ENCODE assay signal across 8 cellular contexts in the genomic region with DNA sequence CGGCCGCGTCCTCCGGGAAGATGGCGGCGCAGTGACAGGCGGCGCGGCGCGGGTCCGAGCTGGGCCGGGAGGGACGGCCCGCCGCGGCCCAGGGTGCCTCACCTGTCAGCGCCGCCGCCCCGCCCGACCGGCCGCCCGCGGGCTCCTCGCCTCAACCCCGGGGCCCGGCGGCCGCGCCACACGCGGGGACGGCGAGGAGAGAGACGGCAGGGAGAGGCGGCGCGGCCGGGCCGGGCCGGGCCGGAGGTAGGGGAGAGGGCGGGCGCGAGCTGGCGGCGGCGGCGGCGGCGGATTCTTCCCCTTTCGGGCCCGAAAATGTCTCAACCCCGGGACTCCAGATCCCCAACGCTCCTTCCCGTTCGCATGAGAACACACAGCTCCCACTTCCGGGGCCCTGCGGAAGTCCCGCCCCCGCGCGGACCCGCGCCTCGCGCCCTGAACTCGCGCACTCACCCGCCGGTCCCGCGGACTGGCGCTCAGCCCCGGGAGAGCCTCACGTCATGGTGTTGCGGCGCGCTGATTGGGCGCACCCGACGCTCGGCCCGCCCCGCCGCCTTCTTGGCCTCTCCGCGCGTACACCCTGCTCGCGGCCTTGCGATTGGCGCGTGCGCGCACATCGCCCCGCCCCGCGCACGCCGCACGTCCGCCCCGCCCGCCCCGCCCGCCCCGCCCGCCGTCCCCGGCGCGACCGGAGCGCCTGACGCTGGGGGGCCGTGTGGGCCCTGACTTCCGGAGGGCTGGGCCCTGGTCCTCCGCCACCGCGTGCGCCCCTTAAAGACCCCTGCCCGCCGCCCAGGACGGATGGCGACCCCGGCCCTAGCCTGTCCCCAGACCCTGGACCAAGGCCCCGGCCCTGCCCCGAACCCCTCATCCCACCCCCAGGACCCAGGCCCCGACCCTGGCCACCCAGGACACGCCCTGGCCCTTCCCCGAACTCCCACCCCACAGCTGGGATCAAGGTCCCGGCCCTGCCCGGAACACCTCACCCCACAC. TPM values are rescaled to one million over a fixed set of nuclear protein-coding genes. Genes with fewer than 3 reads are reported as not detected.
DNase-seq lines count a peak whose midpoint lies in the region; ATAC-seq and TF ChIP-seq lines count a peak whose summit lies in the region.

A gene (minus strand): TSS at position 380 of the 993 bp plus-strand sequence. CDS start 45,984 bp downstream, outside the sequence.

- H3K4me3 ChIP-seq in Peyer's patch (peak within 1 kb of the TSS; percentile 83 to 94 (median 85)), muscle layer of colon (ENCODE audit: low read depth in 1 of 2, low read length in 2 of 2) (peak within 1 kb of the TSS; percentile 55 to 66)

- peak within 1 kb of the TSS; percentile 82 for H3K27ac ChIP-seq in KOPT-K1 (ENCODE audit: low read depth, low read length, poor library complexity, severe bottlenecking)
- H3K27ac ChIP-seq in Peyer's patch, result peak within 1 kb of the TSS; percentile 89 to 99 (median 96)
- peak within 1 kb of the TSS; percentile 49 for H3K27ac ChIP-seq in muscle layer of colon (ENCODE audit: low read depth, low read length)

- TF ChIP-seq POLR2A in Peyer's patch (IDR thresholded peaks at IDR 0.05), result peak; percentile 78 to 83

- peak; percentile 72 for DNase-seq in DMS79 treated with DMSO at 0.1 percent for 48 hours (lab: John Stamatoyannopoulos, UW)
- DNase-seq in Peyer's patch, result peak; percentile 93 to 98 (median 98)
- peak; percentile 96 to 98 for DNase-seq in activated T-cell treated with anti-CD3 and anti-CD28 coated beads, Interleukin-2, amount 50 U/mL, for 48 hours
- DNase-seq in stimulated activated CD8-positive, alpha-beta memory T cell treated with anti-CD3 and anti-CD28 coated beads, Interleukin-7, amount 100 ng/mL, for 1 hour (ENCODE audit: low read depth in 2 of 2), result peak; percentile 91 to 93

- H3K36me3 ChIP-seq in KOPT-K1 (ENCODE audit: insufficient read depth, low read length), result peaks cover 21% of the 10 kb centered on the region
- no peaks in the 10 kb centered on the region for H3K36me3 ChIP-seq in Peyer's patch
- H3K36me3 ChIP-seq in muscle layer of colon (ENCODE audit: insufficient read depth, low read length), result no peaks in the 10 kb centered on the region

- TF ChIP-seq CTCF in Peyer's patch (IDR thresholded peaks at IDR 0.05), result no peak

- peaks cover 0 to 42% (median 9%) of the 10 kb centered on the region in 4 donors for H3K4me1 ChIP-seq in Peyer's patch
- H3K4me1 ChIP-seq in muscle layer of colon (ENCODE audit: insufficient read depth, low read length), result peaks cover 25% of the 10 kb centered on the region

- H3K9me3 ChIP-seq in KOPT-K1 (ENCODE audit: insufficient read depth, low read length, poor library complexity, severe bottlenecking) (no peaks in the 10 kb centered on the region), Peyer's patch (no peaks in the 10 kb centered on the region), muscle layer of colon (ENCODE audit: low read length) (no peaks in the 10 kb centered on the region)

- H3K27me3 ChIP-seq in Peyer's patch (no peaks in the 10 kb centered on the region), muscle layer of colon (ENCODE audit: control insufficient read depth in 1 of 2, insufficient read depth in 2 of 2, low read length in 2 of 2) (no peaks in the 10 kb centered on the region)

- H3K9ac ChIP-seq in muscle layer of colon (ENCODE audit: low read length), result peak within 1 kb of the TSS; percentile 36

- ATAC-seq in GM21825 (IDR thresholded peaks at IDR 0.05; ENCODE audit: unreplicated experiment) (peak; percentile 92), esophagus mucosa (peak; percentile 99)

RNA-seq across cellular contexts. Expression of the gene that starts here (rescaled TPM):
- 100 to 1,000 TPM in 2 of 4 donors, 10 to 100 TPM in 2; 77.2 to 106 (median 93.3) TPM for total RNA-seq in Peyer's patch
- total RNA-seq in esophagus mucosa, result 78.9 TPM

Comparison
In these comparisons a context has a peak if more than half of its experiments do, and no peak if none do; other contexts are left out.
1. Peak in every context shown above with its lines: DNase-seq, ATAC-seq, H3K4me3 ChIP-seq and H3K27ac ChIP-seq.